12 cellular contexts compared by ENCODE assay signal in the genomic region with DNA sequence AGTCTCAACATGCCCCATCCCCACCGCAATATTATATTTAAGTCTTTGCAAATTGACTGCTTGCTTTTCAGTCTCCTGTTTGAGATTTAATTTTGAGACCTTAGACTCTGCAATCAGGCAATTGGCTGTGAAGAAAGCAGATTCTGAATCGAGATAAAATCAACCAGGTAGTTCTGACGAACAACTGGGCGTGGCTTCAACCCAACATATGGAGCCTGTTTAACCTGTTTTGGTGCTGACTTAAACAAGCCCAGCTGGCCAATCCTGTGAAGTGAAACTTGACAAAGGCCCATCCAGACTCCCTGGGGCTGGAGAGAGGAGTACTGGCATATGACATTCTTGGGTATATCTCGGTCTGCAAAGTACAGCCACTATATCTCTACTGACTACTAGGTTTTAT. TPM values are rescaled to one million over a fixed set of nuclear protein-coding genes. Genes with fewer than 3 reads are reported as not detected.
A peak's percentile ranks its signal among the peaks of the same experiment; 100 is the strongest.
DNase-seq lines count a peak whose midpoint lies in the region; ATAC-seq and TF ChIP-seq lines count a peak whose summit lies in the region.
"Had no signal": no experiment of that assay in that cellular context is flagged by ENCODE, and none has a peak within 500 bp of the region (broad histone marks: within the 10 kb centered on the region; RNA-seq: fewer than 3 reads in every experiment).

No MANE protein-coding gene starts in this region.

- no peaks in the 10 kb centered on the region for H3K36me3 ChIP-seq in esophagus squamous epithelium
- no peaks in the 10 kb centered on the region for H3K36me3 ChIP-seq in parathyroid adenoma (ENCODE audit: control insufficient read depth, insufficient read depth, low read length)
- no peaks in the 10 kb centered on the region for H3K36me3 ChIP-seq in MG63
- H3K36me3 ChIP-seq: heart left ventricle had no signal

- no peak for ATAC-seq in Right ventricle myocardium inferior
- no peak for ATAC-seq in GM19023 (IDR thresholded peaks at IDR 0.05; ENCODE audit: unreplicated experiment)
- ATAC-seq: heart left ventricle had no signal

- TF ChIP-seq POLR2A in esophagus squamous epithelium (IDR thresholded peaks at IDR 0.05) = no peak

- H3K4me3 ChIP-seq in esophagus squamous epithelium (no peak overlapping the region), parathyroid adenoma (ENCODE audit: low read depth, low read length) (no peak overlapping the region), MG63 (no peak overlapping the region)
- H3K4me3 ChIP-seq: coronary artery, heart left ventricle had no signal

- no peak overlapping the region for H3K9ac ChIP-seq in parathyroid adenoma

- H3K79me2 ChIP-seq in parathyroid adenoma = no peaks in the 10 kb centered on the region

- intact Hi-C loops in esophagus squamous epithelium (cut with DNase I) (no loop called here), Right ventricle myocardium inferior (cut with DNase I) (no loop called here)

- peaks cover 0 to 43% (median 6%) of the 10 kb centered on the region in 3 donors for H3K4me1 ChIP-seq in esophagus squamous epithelium
- H3K4me1 ChIP-seq in parathyroid adenoma = peaks cover 29% of the 10 kb centered on the region

- DNase-seq in ELF-1 (ENCODE audit: low read depth, low spot score) (peak; percentile 95), NCI-H510A treated with DMSO at 0.1 percent for 48 hours (lab: John Stamatoyannopoulos, UW) (peak; percentile 94), esophagus squamous epithelium (lab: John Stamatoyannopoulos, UW) (no peak), MG63 (no peak), Right ventricle myocardium inferior (ENCODE audit: missing footprints) (no peak), NOMO-1 treated with DMSO at 0.1 percent for 48 hours (lab: John Stamatoyannopoulos, UW; ENCODE audit: unreplicated experiment) (no peak)
- DNase-seq: heart left ventricle, NCI-H1930, T1000 had no signal

- H2AFZ ChIP-seq in parathyroid adenoma = peak overlapping the region; percentile 73

- no peaks in the 10 kb centered on the region for H3K27me3 ChIP-seq in esophagus squamous epithelium
- H3K27me3 ChIP-seq in parathyroid adenoma (ENCODE audit: control insufficient read depth, insufficient read depth, low read length) = no peaks in the 10 kb centered on the region
- no peaks in the 10 kb centered on the region for H3K27me3 ChIP-seq in MG63
- H3K27me3 ChIP-seq: heart left ventricle had no signal

- no peak for TF ChIP-seq CTCF in esophagus squamous epithelium (IDR thresholded peaks at IDR 0.05)
- TF ChIP-seq CTCF in parathyroid adenoma (IDR thresholded peaks at IDR 0.05) = no peak

- H3K27ac ChIP-seq in esophagus squamous epithelium (peak overlapping the region; percentile 72 to 91 (median 84)), parathyroid adenoma (peak overlapping the region; percentile 87)
- H3K27ac ChIP-seq: coronary artery, heart left ventricle had no signal

- H3K4me2 ChIP-seq in parathyroid adenoma (ENCODE audit: low read length) = peak overlapping the region; percentile 48

- 44 to 52% methylated on average over 5 of the region's 5 CpGs for WGBS in esophagus squamous epithelium, 2 donors

- H3K9me3 ChIP-seq in esophagus squamous epithelium (peaks cover 0 to 17% (median 13%) of the 10 kb centered on the region in 3 donors), parathyroid adenoma (ENCODE audit: control insufficient read depth, low read length) (no peaks in the 10 kb centered on the region), MG63 (peaks cover 6% of the 10 kb centered on the region; the same call in 1 of the 2 replicates)

RNA-seq across cellular contexts. Expression of a gene that starts 9.8 kb away (rescaled TPM):
- total RNA-seq in esophagus squamous epithelium (10 to 100 TPM; 17.1 to 38.3 (median 32.6) TPM), Right ventricle myocardium inferior (72.7 TPM)
- total RNA-seq in MG63 (2014; rRNA removed; shearing (Covaris generic); ENCODE audit: low replicate concordance) = 17.1 and 32.1 TPM in 2 replicates

RNA-seq across cellular contexts. Expression of a gene that starts 53.4 kb away (rescaled TPM):
- total RNA-seq in esophagus squamous epithelium (not detected), Right ventricle myocardium inferior (not detected)
- not detected in 2 replicates for total RNA-seq in MG63 (2014; rRNA removed; shearing (Covaris generic); ENCODE audit: low replicate concordance)

RNA-seq across cellular contexts. Expression of a gene that starts 59.7 kb away (rescaled TPM):
- total RNA-seq in esophagus squamous epithelium (10 to 100 TPM; 15.8 to 28.8 (median 24.0) TPM), Right ventricle myocardium inferior (41.1 TPM)
- total RNA-seq in MG63 (2014; rRNA removed; shearing (Covaris generic); ENCODE audit: low replicate concordance) = 18.1 and 34.9 TPM in 2 replicates

Comparison
In these comparisons a context has a peak if more than half of its experiments do, and no peak if none do; other contexts are left out.
1. DNase-seq: peak in ELF-1 (single experiment) and NCI-H510A treated with DMSO at 0.1 percent for 48 hours (single experiment); none in esophagus squamous epithelium (single experiment), MG63 (single experiment), Right ventricle myocardium inferior (single experiment) and NOMO-1 treated with DMSO at 0.1 percent for 48 hours (single experiment).